24 cellular contexts compared by ENCODE assay signal in the genomic region with DNA sequence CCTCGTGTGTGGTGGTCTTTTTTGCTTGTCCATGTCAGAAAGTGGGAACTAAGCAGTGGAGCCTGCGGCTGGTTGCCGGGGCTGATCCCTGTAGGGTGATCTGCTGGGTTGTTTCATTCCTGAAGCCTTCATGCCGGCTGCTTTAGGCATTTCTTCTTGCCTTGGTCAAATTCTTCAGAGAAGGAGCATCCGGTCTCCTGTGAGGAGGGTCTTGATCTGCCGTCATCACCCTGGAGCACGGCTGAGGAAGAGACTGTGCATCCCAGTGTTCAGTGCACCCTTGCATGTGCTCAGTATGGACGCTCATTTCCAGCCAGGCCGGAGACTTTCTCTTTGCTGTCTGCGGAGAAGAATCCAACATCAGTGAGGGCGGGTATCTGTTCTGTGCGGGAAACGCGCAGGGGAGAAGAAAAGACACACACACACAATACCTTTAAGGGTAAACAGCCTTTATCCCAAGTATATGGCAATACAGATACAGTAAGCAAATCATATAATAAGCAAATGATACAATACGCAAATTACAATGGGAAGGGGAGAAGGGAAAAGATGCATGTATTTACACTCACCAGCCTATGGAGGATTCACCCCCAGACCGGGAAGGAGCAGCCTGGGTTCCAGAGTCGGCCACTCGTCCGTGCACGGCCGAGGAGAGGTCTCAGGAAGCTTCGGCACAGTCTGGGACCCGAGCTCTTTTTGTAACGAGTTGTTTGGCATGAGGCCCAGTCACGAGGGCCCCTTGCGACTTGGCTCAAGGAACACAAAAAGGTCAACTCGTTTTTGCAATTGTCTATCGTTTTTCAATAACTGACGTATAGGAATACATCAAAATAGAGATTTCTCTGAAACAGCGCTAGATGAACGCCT.
"Had no signal": no experiment of that assay in that cellular context is flagged by ENCODE, and none has a peak within 500 bp of the region (broad histone marks: within the 10 kb centered on the region; RNA-seq: fewer than 3 reads in every experiment).

No MANE protein-coding gene starts in this region.

- DNase-seq: activated CD4-positive, alpha-beta T cell treated with anti-CD3 and anti-CD28 coated beads for 4 hours; activated CD4-positive, alpha-beta T cell treated with anti-CD3 and anti-CD28 coated beads, Interleukin-2, amount 50 U/mL, for 48 hours; activated CD4-positive, CD25-positive, alpha-beta regulatory T cell; activated CD8-positive, alpha-beta memory T cell treated with anti-CD3 and anti-CD28 coated beads, Interleukin-2, amount 50 U/mL, for 48 hours; activated naive CD4-positive, alpha-beta T cell treated with Interleukin-2 at 50 U/mL for 16 hours; activated naive CD8-positive, alpha-beta T cell treated with anti-CD3 and anti-CD28 coated beads for 36 hours; activated T-cell treated with anti-CD3 and anti-CD28 coated beads, Interleukin-2, amount 50 U/mL, for 48 hours; central memory CD4-positive, alpha-beta T cell; dermis blood vessel endothelial cell; effector CD8-positive, alpha-beta T cell; foreskin melanocyte; glutamatergic neuron; hypothalamus; left ventricle myocardium superior; mammary epithelial cell; midbrain; natural killer cell; pancreas; right cardiac atrium; stimulated activated CD4-positive, alpha-beta T cell treated with anti-CD3 and anti-CD28 coated beads, Interleukin-4, amount 100 ng/mL, for 4 hours; substantia nigra; thyroid gland had no signal

- H3K27ac ChIP-seq: neutrophil, pancreas, thyroid gland had no signal

- H3K4me1 ChIP-seq: pancreas, thyroid gland had no signal

- H3K4me3 ChIP-seq: pancreas, thyroid gland had no signal

- H3K27me3 ChIP-seq: neutrophil, pancreas, thyroid gland had no signal

- FAIRE-seq: astrocyte, pancreas had no signal

- H3K9me3 ChIP-seq: neutrophil, pancreas, thyroid gland had no signal

- H3K36me3 ChIP-seq: neutrophil, pancreas, thyroid gland had no signal

- ATAC-seq: left ventricle myocardium superior, natural killer cell, pancreas, right cardiac atrium had no signal
